ENCODE assay signal across 14 cellular contexts in genomic region chr7:116956515-116956804, GRCh38. TPM values are rescaled to one million over a fixed set of nuclear protein-coding genes. Genes with fewer than 3 reads are reported as not detected.
DNase-seq lines count a peak whose midpoint lies in the region; ATAC-seq and TF ChIP-seq lines count a peak whose summit lies in the region.
"Had no signal": no experiment of that assay in that cellular context is flagged by ENCODE, and none has a peak within 500 bp of the region (broad histone marks: within the 10 kb centered on the region; RNA-seq: fewer than 3 reads in every experiment).

No MANE protein-coding gene starts in this region.

- H3K4me3 ChIP-seq in GM12865 (ENCODE audit: low read depth, low read length) (peak overlapping the region; percentile 68), hepatocyte (no peak overlapping the region)
- H3K4me3 ChIP-seq: SJSA1, suprapubic skin had no signal

- TF ChIP-seq CTCF in GM12865 (IDR thresholded peaks at IDR 0.05; ENCODE audit: insufficient read depth, low read depth, low read length, missing control alignments) (no peak), hepatocyte (IDR thresholded peaks at IDR 0.05; ENCODE audit: poor library complexity) (no peak)

- ATAC-seq in stimulated activated memory B cell treated with anti-CD40 and anti-IgM and Interleukin-4, amounts not matched to agents 10 μg/mL and 1 μg/mL and 100 μg/mL, for 72 hours: no peak
- ATAC-seq in HG02678 (IDR thresholded peaks at IDR 0.05; ENCODE audit: unreplicated experiment): no peak

- no peaks in the 10 kb centered on the region for H3K36me3 ChIP-seq in hepatocyte (replicated peaks; ENCODE audit: insufficient read depth, low read depth)
- H3K36me3 ChIP-seq: suprapubic skin had no signal

- H3K36me3 Mint-ChIP-seq in stimulated activated memory B cell treated with anti-CD40 and anti-IgM and Interleukin-4, amounts not matched to agents 10 μg/mL and 1 μg/mL and 100 μg/mL, for 72 hours: no peaks in the 10 kb centered on the region
- H3K36me3 Mint-ChIP-seq: activated naive CD4-positive, alpha-beta T cell treated with anti-CD3 and anti-CD28 coated beads, Interleukin-2, amount 10 ng/mL, durations not matched to agents 7 days and 5 days had no signal

- DNase-seq in GM12865 (ENCODE audit: low read depth) (no peak), SK-N-DZ (ENCODE audit: low spot score) (peak; percentile 27), hepatocyte (ENCODE audit: low spot score) (no peak), NCI-H510A treated with DMSO at 0.1 percent for 48 hours (lab: John Stamatoyannopoulos, UW) (no peak), CD1c-positive myeloid dendritic cell (ENCODE audit: extremely low spot score) (no peak)
- DNase-seq in stimulated activated CD4-positive, alpha-beta T cell treated with anti-CD3 and anti-CD28 coated beads, Interleukin-4, amount 100 ng/mL, for 1 hour: no peak
- DNase-seq: activated naive CD4-positive, alpha-beta T cell treated with anti-CD3 and anti-CD28 coated beads, Interleukin-2, amount 10 ng/mL, durations not matched to agents 7 days and 5 days; DMS79; NCI-H2171 treated with DMSO at 0.1 percent for 48 hours had no signal

- H4K20me1 ChIP-seq in hepatocyte (ENCODE audit: insufficient read depth, poor library complexity, severe bottlenecking): peaks cover 3% of the 10 kb centered on the region

- H3K27ac Mint-ChIP-seq in stimulated activated memory B cell treated with anti-CD40 and anti-IgM and Interleukin-4, amounts not matched to agents 10 μg/mL and 1 μg/mL and 100 μg/mL, for 72 hours: peak overlapping the region; percentile 87
- H3K27ac Mint-ChIP-seq: activated naive CD4-positive, alpha-beta T cell treated with anti-CD3 and anti-CD28 coated beads, Interleukin-2, amount 10 ng/mL, durations not matched to agents 7 days and 5 days had no signal

- peak overlapping the region; percentile 86 for H3K4me2 ChIP-seq in hepatocyte

- no peaks in the 10 kb centered on the region for H3K27me3 Mint-ChIP-seq in stimulated activated memory B cell treated with anti-CD40 and anti-IgM and Interleukin-4, amounts not matched to agents 10 μg/mL and 1 μg/mL and 100 μg/mL, for 72 hours

- WGBS in hepatocyte (ENCODE audit: low lambda C conversion rate, missing lambda C conversion rate): 79% methylated on average over 1 of the region's 1 CpG

- H3K4me1 Mint-ChIP-seq in stimulated activated memory B cell treated with anti-CD40 and anti-IgM and Interleukin-4, amounts not matched to agents 10 μg/mL and 1 μg/mL and 100 μg/mL, for 72 hours: peaks cover 43% of the 10 kb centered on the region

- H3K27me3 ChIP-seq in hepatocyte: no peaks in the 10 kb centered on the region
- H3K27me3 ChIP-seq: SJSA1, suprapubic skin had no signal

- peaks cover 70% of the 10 kb centered on the region for H3K79me2 ChIP-seq in hepatocyte

- H3K4me1 ChIP-seq in hepatocyte (ENCODE audit: insufficient read depth): peaks cover 27% of the 10 kb centered on the region

- H2AFZ ChIP-seq in hepatocyte: no peak overlapping the region

- no peaks in the 10 kb centered on the region for H3K9me3 ChIP-seq in hepatocyte (ENCODE audit: low read depth)
- H3K9me3 ChIP-seq: suprapubic skin had no signal

- peak overlapping the region; percentile 100 for H3K27ac ChIP-seq in hepatocyte
- H3K27ac ChIP-seq: epithelial cell of prostate, SJSA1 had no signal

- H3K4me3 Mint-ChIP-seq in stimulated activated memory B cell treated with anti-CD40 and anti-IgM and Interleukin-4, amounts not matched to agents 10 μg/mL and 1 μg/mL and 100 μg/mL, for 72 hours: no peak overlapping the region
- H3K4me3 Mint-ChIP-seq: activated naive CD4-positive, alpha-beta T cell treated with anti-CD3 and anti-CD28 coated beads, Interleukin-2, amount 10 ng/mL, durations not matched to agents 7 days and 5 days had no signal

- no peaks in the 10 kb centered on the region for H3K9me2 ChIP-seq in hepatocyte (replicated peaks; ENCODE audit: insufficient read depth)

- H3K9me3 Mint-ChIP-seq in stimulated activated memory B cell treated with anti-CD40 and anti-IgM and Interleukin-4, amounts not matched to agents 10 μg/mL and 1 μg/mL and 100 μg/mL, for 72 hours: no peaks in the 10 kb centered on the region
- H3K9me3 Mint-ChIP-seq: activated naive CD4-positive, alpha-beta T cell treated with anti-CD3 and anti-CD28 coated beads, Interleukin-2, amount 10 ng/mL, durations not matched to agents 7 days and 5 days had no signal

RNA-seq across cellular contexts. Expression of gene ST7, which starts 3.2 kb away (rescaled TPM):
- polyA plus RNA-seq in SK-N-DZ (2014; cell fraction: cytosol; rRNA removed): 7.6 and 19.4 TPM in 2 replicates
- polyA plus RNA-seq in SK-N-DZ (2014; cell fraction: nucleus; rRNA removed): 8.6 and 14.3 TPM in 2 replicates
- total RNA-seq in hepatocyte: 28.3 and 38.5 TPM in 2 replicates
- polyA plus RNA-seq in hepatocyte: 31.2 and 35.7 TPM in 2 replicates
